In genomic region chr10:33327750-33328149, GRCh38 we compare ENCODE assay signal across 1 cellular context.
TF ChIP-seq lines count a peak whose summit lies in the region.

No MANE protein-coding gene starts in this region.

TF ChIP-seq in Ishikawa, 13 proteins besides CTCF, POLR2A, EP300 and RAD21 (continued from another document):
- TF ChIP-seq REST (IDR thresholded peaks at IDR 0.05; ENCODE audit: low read depth) (no peak), TCF12 (IDR thresholded peaks at IDR 0.05; ENCODE audit: low read depth) (no peak), TEAD4 (IDR thresholded peaks at IDR 0.05) (no peak)
- TF ChIP-seq, protein P1, sequence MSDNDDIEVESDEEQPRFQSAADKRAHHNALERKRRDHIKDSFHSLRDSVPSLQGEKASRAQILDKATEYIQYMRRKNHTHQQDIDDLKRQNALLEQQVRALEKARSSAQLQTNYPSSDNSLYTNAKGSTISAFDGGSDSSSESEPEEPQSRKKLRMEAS (IDR thresholded peaks at IDR 0.05) = no peak
